ENCODE assay signal across 15 cellular contexts in genomic region chr5:102731704-102732103, GRCh38. TPM values are rescaled to one million over a fixed set of nuclear protein-coding genes. Genes with fewer than 3 reads are reported as not detected.
DNase-seq lines count a peak whose midpoint lies in the region; ATAC-seq, FAIRE-seq and TF ChIP-seq lines count a peak whose summit lies in the region.
"Had no signal": no experiment of that assay in that cellular context is flagged by ENCODE, and none has a peak within 500 bp of the region (broad histone marks: within the 10 kb centered on the region; RNA-seq: fewer than 3 reads in every experiment).

No MANE protein-coding gene starts in this region.

- no peak overlapping the region for H3K4me3 ChIP-seq in epithelial cell of proximal tubule (ENCODE audit: low read depth, low read length)
- H3K4me3 ChIP-seq: A549 had no signal

- no peak for TF ChIP-seq POLR2A in H54 (IDR thresholded peaks at IDR 0.05; ENCODE audit: low read depth, low read length)

- H3K27ac Mint-ChIP-seq in activated CD8-positive, alpha-beta T cell treated with anti-CD3 and anti-CD28 coated beads, Interleukin-2, amount 10 ng/mL, durations not matched to agents 7 days and 5 days = no peak overlapping the region
- H3K27ac Mint-ChIP-seq: CD4-positive, alpha-beta memory T cell had no signal

- FAIRE-seq in H54 (lab: Jason Lieb, UNC) = peak; percentile 36
- no peak for FAIRE-seq in GM19239 (lab: Jason Lieb, UNC)
- FAIRE-seq: A549, H1 had no signal

- peaks cover 9% of the 10 kb centered on the region for H3K27me3 Mint-ChIP-seq in activated CD8-positive, alpha-beta T cell treated with anti-CD3 and anti-CD28 coated beads, Interleukin-2, amount 10 ng/mL, durations not matched to agents 7 days and 5 days (ENCODE audit: low read depth)

- peak; percentile 65 for ATAC-seq in GM18907 (IDR thresholded peaks at IDR 0.05; ENCODE audit: unreplicated experiment)
- no peak for ATAC-seq in activated CD8-positive, alpha-beta T cell treated with anti-CD3 and anti-CD28 coated beads, Interleukin-2, amount 10 ng/mL, durations not matched to agents 7 days and 5 days
- ATAC-seq: A549, HCT116 had no signal

- H3K9me3 Mint-ChIP-seq in activated CD8-positive, alpha-beta T cell treated with anti-CD3 and anti-CD28 coated beads, Interleukin-2, amount 10 ng/mL, durations not matched to agents 7 days and 5 days (ENCODE audit: insufficient read depth) = no peaks in the 10 kb centered on the region

- peak; percentile 36 for TF ChIP-seq CTCF in epithelial cell of proximal tubule (conservative IDR thresholded peaks at IDR 0.05; ENCODE audit: low read depth, low read length)

- no peak overlapping the region for H3K4me3 Mint-ChIP-seq in activated CD8-positive, alpha-beta T cell treated with anti-CD3 and anti-CD28 coated beads, Interleukin-2, amount 10 ng/mL, durations not matched to agents 7 days and 5 days
- H3K4me3 Mint-ChIP-seq: CD4-positive, alpha-beta memory T cell had no signal

- H3K36me3 Mint-ChIP-seq in activated CD8-positive, alpha-beta T cell treated with anti-CD3 and anti-CD28 coated beads, Interleukin-2, amount 10 ng/mL, durations not matched to agents 7 days and 5 days (ENCODE audit: low read depth) = no peaks in the 10 kb centered on the region
- H3K36me3 Mint-ChIP-seq: CD4-positive, alpha-beta memory T cell had no signal

- no peaks in the 10 kb centered on the region for H3K4me1 Mint-ChIP-seq in activated CD8-positive, alpha-beta T cell treated with anti-CD3 and anti-CD28 coated beads, Interleukin-2, amount 10 ng/mL, durations not matched to agents 7 days and 5 days (ENCODE audit: low read depth)
- H3K4me1 Mint-ChIP-seq: CD4-positive, alpha-beta memory T cell had no signal

- DNase-seq in H54 (ENCODE audit: insufficient read length, low spot score) (no peak), epithelial cell of proximal tubule (ENCODE audit: low read depth) (no peak), renal cortical epithelial cell (ENCODE audit: low read depth) (peak; percentile 42), GM19239 (ENCODE audit: insufficient read length, low spot score) (no peak)
- no peak for DNase-seq in activated CD8-positive, alpha-beta T cell treated with anti-CD3 and anti-CD28 coated beads, Interleukin-2, amount 10 ng/mL, durations not matched to agents 7 days and 5 days
- DNase-seq: BE2C; CD4-positive, alpha-beta memory T cell; DMS153; GF-D8; IMR-90; KBM-7 had no signal

- POLR2A ChIA-PET in activated CD8-positive, alpha-beta T cell treated with anti-CD3 and anti-CD28 coated beads, Interleukin-2, amount 10 ng/mL, durations not matched to agents 7 days and 5 days (lab: Charles Lee) = no interaction called here

- CTCF ChIA-PET in activated CD8-positive, alpha-beta T cell treated with anti-CD3 and anti-CD28 coated beads, Interleukin-2, amount 10 ng/mL, durations not matched to agents 7 days and 5 days (lab: Charles Lee) = no interaction called here

RNA-seq across cellular contexts. Expression of gene PAM, which starts 23.4 kb away (rescaled TPM):
- total RNA-seq in epithelial cell of proximal tubule (94.5 and 200 TPM in 2 replicates), renal cortical epithelial cell (405 and 963 TPM in 2 replicates)
- 10 to 100 TPM; 16.1 to 16.3 TPM for total RNA-seq in activated CD8-positive, alpha-beta T cell treated with anti-CD3 and anti-CD28 coated beads, Interleukin-2, amount 10 ng/mL, durations not matched to agents 7 days and 5 days
